ENCODE assay signal across 15 cellular contexts in the genomic region with DNA sequence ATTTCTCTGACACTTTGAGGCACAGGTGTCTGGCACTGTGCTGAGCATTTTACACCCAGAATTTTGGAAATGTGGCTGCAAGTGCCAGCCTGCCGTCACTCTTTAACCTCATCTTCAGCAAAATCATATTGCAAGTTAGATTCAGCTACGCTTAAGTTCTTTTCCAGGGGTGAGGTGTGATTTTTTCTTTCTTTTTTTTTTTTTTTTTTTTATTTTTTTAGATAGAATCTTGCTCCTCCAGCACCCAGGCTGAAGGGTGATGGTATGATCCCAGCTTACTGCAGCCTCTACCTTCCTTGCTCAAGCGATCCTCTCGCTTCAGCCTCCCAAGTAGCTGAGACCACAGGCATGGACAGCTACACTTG. TPM values are rescaled to one million over a fixed set of nuclear protein-coding genes. Genes with fewer than 3 reads are reported as not detected.
DNase-seq lines count a peak whose midpoint lies in the region; ATAC-seq and TF ChIP-seq lines count a peak whose summit lies in the region.
"Had no signal": no experiment of that assay in that cellular context is flagged by ENCODE, and none has a peak within 500 bp of the region (broad histone marks: within the 10 kb centered on the region; RNA-seq: fewer than 3 reads in every experiment).

No MANE protein-coding gene starts in this region.

- no peaks in the 10 kb centered on the region for H3K9me3 ChIP-seq in Panc1 (ENCODE audit: control insufficient read depth, insufficient read depth, low read depth, low read length)
- H3K9me3 ChIP-seq in esophagus (ENCODE audit: control insufficient read depth in 2 of 2, insufficient read depth in 1 of 2, low read depth in 1 of 2, low read length in 1 of 2): no peaks in the 10 kb centered on the region
- no peaks in the 10 kb centered on the region for H3K9me3 ChIP-seq in upper lobe of right lung
- H3K9me3 ChIP-seq: pancreas, tibial nerve had no signal

- ATAC-seq in Panc1: no peak
- no peak for ATAC-seq in upper lobe of right lung
- no peak for ATAC-seq in HG03460 (IDR thresholded peaks at IDR 0.05; ENCODE audit: unreplicated experiment)
- no peak for ATAC-seq in GM21360 (IDR thresholded peaks at IDR 0.05; ENCODE audit: unreplicated experiment)
- ATAC-seq: pancreas had no signal

- WGBS in esophagus, 2 donors: 69 to 79% methylated on average over 4 of the region's 4 CpGs

- in situ Hi-C loops in Panc1 (cut with HindIII; ENCODE audit: low pct_unique_long_range_greater_than_20kb, low sequenced_read_pairs): no loop called here

- H3K27me3 Mint-ChIP-seq in activated naive CD4-positive, alpha-beta T cell treated with anti-CD3 and anti-CD28 coated beads, Interleukin-2, amount 50 U/mL, for 24 hours: no peaks in the 10 kb centered on the region

- peaks cover 2% of the 10 kb centered on the region; the same call in 1 of the 2 replicates for H3K36me3 ChIP-seq in Panc1 (ENCODE audit: control insufficient read depth, insufficient read depth, low read length)
- no peaks in the 10 kb centered on the region for H3K36me3 ChIP-seq in esophagus (ENCODE audit: control insufficient read depth in 2 of 2, insufficient read depth in 2 of 2, low read length in 1 of 2)
- H3K36me3 ChIP-seq in upper lobe of right lung: no peaks in the 10 kb centered on the region
- H3K36me3 ChIP-seq: pancreas, tibial nerve had no signal

- H3K4me1 Mint-ChIP-seq in activated naive CD4-positive, alpha-beta T cell treated with anti-CD3 and anti-CD28 coated beads, Interleukin-2, amount 50 U/mL, for 24 hours: peaks cover 24% of the 10 kb centered on the region

- no peaks in the 10 kb centered on the region for H3K9me3 Mint-ChIP-seq in activated naive CD4-positive, alpha-beta T cell treated with anti-CD3 and anti-CD28 coated beads, Interleukin-2, amount 50 U/mL, for 24 hours
- H3K9me3 Mint-ChIP-seq: dendritic cell treated with granulocyte-macrophage colony-stimulating factor and Interleukin-4, amounts not matched to agents 40 ng/mL and 50 ng/mL, for 4 days had no signal

- POLR2A ChIA-PET in Panc1 (lab: Charles Lee): interaction anchor here (0.6 kb wide), 1 partner anchor 9 kb away, joined by 11 read pairs; no protein-coding TSS in a partner anchor

- H3K27ac Mint-ChIP-seq in activated naive CD4-positive, alpha-beta T cell treated with anti-CD3 and anti-CD28 coated beads, Interleukin-2, amount 50 U/mL, for 24 hours: peak overlapping the region; percentile 23
- H3K27ac Mint-ChIP-seq: dendritic cell treated with granulocyte-macrophage colony-stimulating factor and Interleukin-4, amounts not matched to agents 40 ng/mL and 50 ng/mL, for 4 days had no signal

- H3K4me3 ChIP-seq in Panc1 (ENCODE audit: low read depth in 2 of 2, low read length in 2 of 2) (peak overlapping the region in 1 of 2 experiments; percentile 3; a peak in 1 of 4 replicates), esophagus (ENCODE audit: low read depth in 1 of 2, low read length in 2 of 2) (no peak overlapping the region), upper lobe of right lung (no peak overlapping the region)
- H3K4me3 ChIP-seq: pancreas, tibial nerve had no signal

- H3K27ac ChIP-seq in Panc1 (ENCODE audit: low read length): peak overlapping the region; percentile 93; the same call in 1 of the 2 replicates
- peak overlapping the region; percentile 78 to 94 for H3K27ac ChIP-seq in esophagus (ENCODE audit: low read depth in 2 of 2, low read length in 1 of 2)
- peak overlapping the region; percentile 78 for H3K27ac ChIP-seq in upper lobe of right lung
- H3K27ac ChIP-seq: pancreas, tibial nerve had no signal

- BruUV-seq in Panc1 (replicated peaks; lab: Mats Ljungman, UMichigan): no TSS peak

- H3K27me3 ChIP-seq in Panc1 (ENCODE audit: control insufficient read depth, insufficient read depth, low read length) (no peaks in the 10 kb centered on the region), esophagus (ENCODE audit: control insufficient read depth in 1 of 2, insufficient read depth in 2 of 2, low read length in 2 of 2) (no peaks in the 10 kb centered on the region), upper lobe of right lung (no peaks in the 10 kb centered on the region)
- H3K27me3 ChIP-seq: pancreas, tibial nerve had no signal

- intact Hi-C loops in Panc1 (cut with micrococcal nuclease; ENCODE audit: unreplicated experiment) (no loop called here), upper lobe of right lung (cut with DNase I) (no loop called here)

- H3K4me1 ChIP-seq in Panc1 (ENCODE audit: control insufficient read depth, insufficient read depth, low read length) (peaks cover 19% of the 10 kb centered on the region), esophagus (ENCODE audit: control insufficient read depth in 2 of 2, insufficient read depth in 2 of 2, low read length in 1 of 2) (peaks cover 0 to 2% of the 10 kb centered on the region in 2 donors), upper lobe of right lung (peaks cover 19% of the 10 kb centered on the region)

- CTCF ChIA-PET in Panc1 (lab: Charles Lee): interaction anchor here (0.7 kb wide), 1 partner anchor 161 kb away, joined by 5 read pairs; no protein-coding TSS in a partner anchor

- H3K4me3 Mint-ChIP-seq in activated naive CD4-positive, alpha-beta T cell treated with anti-CD3 and anti-CD28 coated beads, Interleukin-2, amount 50 U/mL, for 24 hours: peak overlapping the region; percentile 62
- H3K4me3 Mint-ChIP-seq: dendritic cell treated with granulocyte-macrophage colony-stimulating factor and Interleukin-4, amounts not matched to agents 40 ng/mL and 50 ng/mL, for 4 days had no signal

- H3K36me3 Mint-ChIP-seq in activated naive CD4-positive, alpha-beta T cell treated with anti-CD3 and anti-CD28 coated beads, Interleukin-2, amount 50 U/mL, for 24 hours: no peaks in the 10 kb centered on the region

- no peak for DNase-seq in activated naive CD4-positive, alpha-beta T cell treated with Interleukin-2 at 50 U/mL for 16 hours
- no peak for DNase-seq in Panc1 (ENCODE audit: low read depth, low spot score)
- no peak for DNase-seq in upper lobe of right lung
- no peak for DNase-seq in A172 (ENCODE audit: low spot score)
- DNase-seq: activated CD8-positive, alpha-beta memory T cell treated with anti-CD3 and anti-CD28 coated beads, Interleukin-2, amount 50 U/mL, for 4 hours; amygdala; NCI-H1694 treated with DMSO at 0.1 percent for 48 hours; pancreas; stimulated activated CD4-positive, alpha-beta T cell treated with anti-CD3 and anti-CD28 coated beads, Interleukin-15, amount 100 ng/mL, for 24 hours had no signal

- TF ChIP-seq CTCF in Panc1 (IDR thresholded peaks at IDR 0.05) (no peak), upper lobe of right lung (IDR thresholded peaks at IDR 0.05) (no peak)

RNA-seq across cellular contexts. Expression of gene RCC2, which starts 2.5 kb away (rescaled TPM):
- 116 TPM for total RNA-seq in Panc1 (2021; ENCODE audit: unreplicated experiment)
- 106 TPM for polyA plus RNA-seq in Panc1 (2012; ENCODE audit: insufficient read length)
- polyA plus RNA-seq in esophagus: 10 to 100 TPM; 48.8 TPM
- 48.6 TPM for total RNA-seq in upper lobe of right lung
- 37.6 and 43.6 TPM in 2 replicates for total RNA-seq in A172 (2014; rRNA removed; shearing (Covaris generic))
